In genomic region chr6:145924600-145924999, GRCh38 we compare ENCODE assay signal across 22 cellular contexts. TPM values are rescaled to one million over a fixed set of nuclear protein-coding genes. Genes with fewer than 3 reads are reported as not detected.
DNase-seq lines count a peak whose midpoint lies in the region; ATAC-seq, FAIRE-seq and TF ChIP-seq lines count a peak whose summit lies in the region.
"Had no signal": no experiment of that assay in that cellular context is flagged by ENCODE, and none has a peak within 500 bp of the region (broad histone marks: within the 10 kb centered on the region; RNA-seq: fewer than 3 reads in every experiment).

No MANE protein-coding gene starts in this region.

- no peak for TF ChIP-seq POLR2A in GM12892 (IDR thresholded peaks at IDR 0.05; ENCODE audit: low read depth, low read length)

- DNase-seq in GM12892 (ENCODE audit: insufficient read length): no peak
- no peak for DNase-seq in NCI-H1092 (lab: John Stamatoyannopoulos, UW)
- no peak for DNase-seq in DMS 273 (lab: John Stamatoyannopoulos, UW; ENCODE audit: unreplicated experiment)
- no peak for DNase-seq in activated CD4-positive, alpha-beta T cell treated with anti-CD3 and anti-CD28 coated beads for 48 hours
- DNase-seq: AML-193; Calu3; CD4-positive, alpha-beta memory T cell; DMS 273 treated with DMSO at 0.1 percent for 48 hours; DMS53; DND-41; EL; GM23248; IMR-90; Karpas-422; KBM-7 had no signal

- ATAC-seq in GM18909 (IDR thresholded peaks at IDR 0.05; ENCODE audit: poor library complexity, unreplicated experiment) (peak; percentile 58), GM21390 (IDR thresholded peaks at IDR 0.05; ENCODE audit: unreplicated experiment) (peak; percentile 60), HG03159 (IDR thresholded peaks at IDR 0.05; ENCODE audit: unreplicated experiment) (peak; percentile 64), HG02759 (IDR thresholded peaks at IDR 0.05; ENCODE audit: unreplicated experiment) (no peak)
- ATAC-seq: A549, GM12878 had no signal

- peak; percentile 50 for FAIRE-seq in GM12892 (lab: Jason Lieb, UNC)
- FAIRE-seq: A549, GM12878, HTR-8/SVneo had no signal

RNA-seq across cellular contexts. Expression of gene SHPRH, which starts 39.6 kb away (rescaled TPM):
- 8.4 TPM for polyA plus RNA-seq in GM12892 (2012; ENCODE audit: missing spikeins)
